31 cellular contexts compared by ENCODE assay signal in genomic region chr2:43329637-43330036, GRCh38.
DNase-seq lines count a peak whose midpoint lies in the region; ATAC-seq and TF ChIP-seq lines count a peak whose summit lies in the region.
"Had no signal": no experiment of that assay in that cellular context is flagged by ENCODE, and none has a peak within 500 bp of the region (broad histone marks: within the 10 kb centered on the region; RNA-seq: fewer than 3 reads in every experiment).

No MANE protein-coding gene starts in this region.

- H4K20me1 ChIP-seq in KMS-11 (ENCODE audit: insufficient read depth) = no peaks in the 10 kb centered on the region

- H3K9ac ChIP-seq in KMS-11 = no peak overlapping the region
- H3K9ac ChIP-seq in subcutaneous abdominal adipose tissue (ENCODE audit: low read length in 5 of 5) = no peak overlapping the region
- H3K9ac ChIP-seq: parathyroid adenoma had no signal

- H3K4me2 ChIP-seq in KMS-11 = peak overlapping the region; percentile 18; the same call in 1 of the 2 replicates

- H3K27ac Mint-ChIP-seq in nephron progenitor cell = peak overlapping the region; percentile 62
- H3K27ac Mint-ChIP-seq: activated CD4-positive, alpha-beta memory T cell treated with anti-CD3 and anti-CD28 coated beads, Interleukin-2, amount 10 ng/mL, durations not matched to agents 7 days and 5 days; activated naive CD4-positive, alpha-beta T cell treated with anti-CD3 and anti-CD28 coated beads, Interleukin-2, amount 50 U/mL, for 24 hours; activated T-helper 17 cell treated with anti-CD3 and anti-CD28 coated beads, Interleukin-2, amount 50 U/mL, for 72 hours; effector memory CD8-positive, alpha-beta T cell; T-cell had no signal

- H3K4me1 Mint-ChIP-seq in nephron progenitor cell = peaks cover 31% of the 10 kb centered on the region
- H3K4me1 Mint-ChIP-seq: activated CD4-positive, alpha-beta memory T cell treated with anti-CD3 and anti-CD28 coated beads, Interleukin-2, amount 10 ng/mL, durations not matched to agents 7 days and 5 days; activated naive CD4-positive, alpha-beta T cell treated with anti-CD3 and anti-CD28 coated beads, Interleukin-2, amount 50 U/mL, for 24 hours; activated T-helper 17 cell treated with anti-CD3 and anti-CD28 coated beads, Interleukin-2, amount 50 U/mL, for 72 hours; T-cell had no signal

- peaks cover 6% of the 10 kb centered on the region for H3K36me3 Mint-ChIP-seq in nephron progenitor cell (ENCODE audit: low read depth)
- H3K36me3 Mint-ChIP-seq: natural killer cell treated with Interleukin-12 subunit alpha and Interleukin-12 subunit beta and Interleukin-15 and Interleukin-18, amount 100 ng/mL, for 72 hours had no signal

- no peak overlapping the region for H2AFZ ChIP-seq in KMS-11 (ENCODE audit: low read depth)
- H2AFZ ChIP-seq: parathyroid adenoma had no signal

- H3K27ac ChIP-seq in KMS-11 = no peak overlapping the region; the same call in 1 of the 2 replicates
- H3K27ac ChIP-seq in coronary artery = peak overlapping the region; percentile 78 to 79
- H3K27ac ChIP-seq in subcutaneous abdominal adipose tissue (ENCODE audit: low read depth, low read length) = peak overlapping the region; percentile 48
- H3K27ac ChIP-seq: parathyroid adenoma, SJSA1 had no signal

- H3K79me2 ChIP-seq in KMS-11 (ENCODE audit: insufficient read depth, low read depth) = no peaks in the 10 kb centered on the region
- H3K79me2 ChIP-seq: parathyroid adenoma had no signal

- H3K36me3 ChIP-seq in KMS-11 (ENCODE audit: insufficient read depth) (no peaks in the 10 kb centered on the region), subcutaneous abdominal adipose tissue (ENCODE audit: control insufficient read depth in 5 of 5, insufficient read depth in 5 of 5, low read length in 5 of 5) (no peaks in the 10 kb centered on the region)
- H3K36me3 ChIP-seq: SJSA1, tibial nerve had no signal

- H3K27me3 Mint-ChIP-seq in nephron progenitor cell (ENCODE audit: low read depth, poor library complexity) = no peaks in the 10 kb centered on the region
- H3K27me3 Mint-ChIP-seq: activated CD4-positive, alpha-beta memory T cell treated with anti-CD3 and anti-CD28 coated beads, Interleukin-2, amount 10 ng/mL, durations not matched to agents 7 days and 5 days; activated naive CD4-positive, alpha-beta T cell treated with anti-CD3 and anti-CD28 coated beads, Interleukin-2, amount 50 U/mL, for 24 hours; activated T-helper 17 cell treated with anti-CD3 and anti-CD28 coated beads, Interleukin-2, amount 50 U/mL, for 72 hours; effector memory CD8-positive, alpha-beta T cell; natural killer cell treated with Interleukin-12 subunit alpha and Interleukin-12 subunit beta and Interleukin-15 and Interleukin-18, amount 100 ng/mL, for 72 hours; T-cell had no signal

- H3K4me1 ChIP-seq in KMS-11 (ENCODE audit: low read depth, poor library complexity, severe bottlenecking) (peaks cover 78% of the 10 kb centered on the region), subcutaneous abdominal adipose tissue (ENCODE audit: control insufficient read depth in 5 of 5, insufficient read depth in 5 of 5, low read length in 5 of 5) (peaks cover 17 to 69% (median 58%) of the 10 kb centered on the region in 5 donors)
- H3K4me1 ChIP-seq: Caco-2 had no signal

- ATAC-seq in HG03520 (IDR thresholded peaks at IDR 0.05; ENCODE audit: unreplicated experiment) = no peak
- ATAC-seq: activated T-helper 17 cell treated with anti-CD3 and anti-CD28 coated beads, Interleukin-2, amount 50 U/mL, for 72 hours; effector memory CD8-positive, alpha-beta T cell; left lobe of liver; T-cell had no signal

- TF ChIP-seq CTCF in KMS-11 (conservative IDR thresholded peaks at IDR 0.05; ENCODE audit: low read depth, low read length) = no peak
- TF ChIP-seq CTCF in coronary artery (IDR thresholded peaks at IDR 0.05) = no peak
- TF ChIP-seq CTCF in nephron progenitor cell (IDR thresholded peaks at IDR 0.05) = no peak

- intact Hi-C loops in posterior vena cava (cut with DNase I) = no loop called here

- H3K4me3 Mint-ChIP-seq in nephron progenitor cell = no peak overlapping the region
- H3K4me3 Mint-ChIP-seq: activated CD4-positive, alpha-beta memory T cell treated with anti-CD3 and anti-CD28 coated beads, Interleukin-2, amount 10 ng/mL, durations not matched to agents 7 days and 5 days; activated naive CD4-positive, alpha-beta T cell treated with anti-CD3 and anti-CD28 coated beads, Interleukin-2, amount 50 U/mL, for 24 hours; activated T-helper 17 cell treated with anti-CD3 and anti-CD28 coated beads, Interleukin-2, amount 50 U/mL, for 72 hours; effector memory CD8-positive, alpha-beta T cell; mesothelial cell of epicardium; natural killer cell treated with Interleukin-12 subunit alpha and Interleukin-12 subunit beta and Interleukin-15 and Interleukin-18, amount 100 ng/mL, for 72 hours; T-cell had no signal

- H3K9me3 ChIP-seq in subcutaneous abdominal adipose tissue (ENCODE audit: control insufficient read depth in 5 of 5, low read length in 5 of 5) = no peaks in the 10 kb centered on the region
- H3K9me3 ChIP-seq: Caco-2, SJSA1, tibial nerve had no signal

- DNase-seq in coronary artery (ENCODE audit: low spot score) (no peak), nephron progenitor cell (no peak), posterior vena cava (ENCODE audit: low spot score) (no peak), SHP77 treated with DMSO at 0.1 percent for 48 hours (lab: John Stamatoyannopoulos, UW) (no peak)
- DNase-seq: activated CD4-positive, alpha-beta memory T cell treated with anti-CD3 and anti-CD28 coated beads, Interleukin-2, amount 10 ng/mL, durations not matched to agents 7 days and 5 days; amygdala; C1 segment of cervical spinal cord; Caco-2; effector memory CD8-positive, alpha-beta T cell; erythroblast; foreskin fibroblast; HCEC 1CT; hippocampal formation; NCI-H1092 treated with DMSO at 0.1 percent for 48 hours; NCI-H187 treated with DMSO at 0.1 percent for 48 hours; NCI-H2171 treated with DMSO at 0.1 percent for 48 hours; NCI-H510A treated with DMSO at 0.1 percent for 48 hours; stimulated activated CD4-positive, alpha-beta T cell treated with anti-CD3 and anti-CD28 coated beads, Interleukin-15, amount 100 ng/mL, for 24 hours; stimulated activated naive CD4-positive, alpha-beta T cell treated with Interleukin-2 at 50 U/mL for 16 hours; T-cell had no signal

- H3K4me3 ChIP-seq in KMS-11 (IDR thresholded peaks at IDR 0.05; ENCODE audit: insufficient read depth, low read depth, low read length) (no peak overlapping the region), coronary artery (no peak overlapping the region), subcutaneous abdominal adipose tissue (ENCODE audit: low read depth in 1 of 5, low read length in 5 of 5) (no peak overlapping the region)
- H3K4me3 ChIP-seq: SJSA1, tibial nerve had no signal

- no peaks in the 10 kb centered on the region for H3K9me3 Mint-ChIP-seq in nephron progenitor cell
- H3K9me3 Mint-ChIP-seq: activated CD4-positive, alpha-beta memory T cell treated with anti-CD3 and anti-CD28 coated beads, Interleukin-2, amount 10 ng/mL, durations not matched to agents 7 days and 5 days; activated naive CD4-positive, alpha-beta T cell treated with anti-CD3 and anti-CD28 coated beads, Interleukin-2, amount 50 U/mL, for 24 hours; activated T-helper 17 cell treated with anti-CD3 and anti-CD28 coated beads, Interleukin-2, amount 50 U/mL, for 72 hours; effector memory CD8-positive, alpha-beta T cell; natural killer cell treated with Interleukin-12 subunit alpha and Interleukin-12 subunit beta and Interleukin-15 and Interleukin-18, amount 100 ng/mL, for 72 hours; T-cell had no signal

- no peaks in the 10 kb centered on the region for H3K27me3 ChIP-seq in KMS-11 (ENCODE audit: insufficient read depth, low read depth)
- no peaks in the 10 kb centered on the region for H3K27me3 ChIP-seq in subcutaneous abdominal adipose tissue (ENCODE audit: control insufficient read depth in 5 of 5, insufficient read depth in 4 of 5, low read length in 5 of 5)
- H3K27me3 ChIP-seq: SJSA1, tibial nerve had no signal
